8 cellular contexts compared by ENCODE assay signal in genomic region chr3:141368925-141369794, GRCh38. TPM values are rescaled to one million over a fixed set of nuclear protein-coding genes. Genes with fewer than 3 reads are reported as not detected.
DNase-seq lines count a peak whose midpoint lies in the region; ATAC-seq, FAIRE-seq and TF ChIP-seq lines count a peak whose summit lies in the region.

No MANE protein-coding gene starts in this region.

- H3K27me3 ChIP-seq in right atrium auricular region (no peaks in the 10 kb centered on the region), bronchial epithelial cell (ENCODE audit: control insufficient read depth, insufficient read depth, low read length) (no peaks in the 10 kb centered on the region), mucosa of rectum (ENCODE audit: control insufficient read depth in 2 of 2, insufficient read depth in 2 of 2, low read length in 2 of 2) (no peaks in the 10 kb centered on the region), aorta (ENCODE audit: control insufficient read depth in 1 of 2, insufficient read depth in 2 of 2, low read length in 1 of 2) (no peaks in the 10 kb centered on the region)

- TF ChIP-seq CTCF in right atrium auricular region (IDR thresholded peaks at IDR 0.05): no peak
- no peak for TF ChIP-seq CTCF in bronchial epithelial cell (IDR thresholded peaks at IDR 0.05; ENCODE audit: insufficient read depth, low read length, severe bottlenecking)

- intact Hi-C loops in cardiac septum (cut with DNase I): loop anchor here (1.0 to 10.0 kb wide), 5 partner anchors 33 to 196 kb away; no protein-coding TSS in a partner anchor
- intact Hi-C loops in aorta (cut with DNase I): loop anchor here (1.0 to 5.0 kb wide), 2 partner anchors 33 to 73 kb away; no protein-coding TSS in a partner anchor

- FAIRE-seq in bronchial epithelial cell (lab: Jason Lieb, UNC): no peak

- H3K36me3 ChIP-seq in right atrium auricular region (no peaks in the 10 kb centered on the region), bronchial epithelial cell (ENCODE audit: control insufficient read depth, insufficient read depth, low read length) (peaks cover 3% of the 10 kb centered on the region), mucosa of rectum (ENCODE audit: control insufficient read depth in 2 of 2, insufficient read depth in 2 of 2, low read length in 2 of 2) (no peaks in the 10 kb centered on the region), aorta (ENCODE audit: control insufficient read depth in 1 of 2, insufficient read depth in 2 of 2, low read length in 1 of 2) (no peaks in the 10 kb centered on the region)

- H3K9me3 ChIP-seq in right atrium auricular region (no peaks in the 10 kb centered on the region), mucosa of rectum (ENCODE audit: control insufficient read depth in 2 of 2, low read length in 2 of 2) (no peaks in the 10 kb centered on the region), aorta (ENCODE audit: control insufficient read depth, low read length) (no peaks in the 10 kb centered on the region)

- H3K4me1 ChIP-seq in right atrium auricular region: peaks cover 0 to 41% of the 10 kb centered on the region in 2 donors
- H3K4me1 ChIP-seq in mucosa of rectum (ENCODE audit: control insufficient read depth in 2 of 2, insufficient read depth in 2 of 2, low read length in 2 of 2): peaks cover 16 to 38% of the 10 kb centered on the region in 2 donors
- H3K4me1 ChIP-seq in aorta (ENCODE audit: control insufficient read depth in 1 of 2, insufficient read depth in 2 of 2, low read length in 2 of 2): peaks cover 0 to 1% of the 10 kb centered on the region in 2 donors

- ATAC-seq in aorta (ENCODE audit: low FRiP score): no peak
- ATAC-seq in GM18870 (IDR thresholded peaks at IDR 0.05; ENCODE audit: unreplicated experiment): no peak
- no peak for ATAC-seq in HG03196 (IDR thresholded peaks at IDR 0.05; ENCODE audit: unreplicated experiment)

- H3K27ac ChIP-seq in right atrium auricular region (peak overlapping the region; percentile 90 to 91), mucosa of rectum (ENCODE audit: low read depth in 2 of 2, low read length in 2 of 2) (peak overlapping the region; percentile 90 to 94), aorta (ENCODE audit: low read depth in 1 of 2, low read length in 2 of 2) (peak overlapping the region; percentile 72 to 74)

- peak overlapping the region; percentile 30 to 35 for H3K4me3 ChIP-seq in right atrium auricular region
- H3K4me3 ChIP-seq in bronchial epithelial cell (ENCODE audit: low read depth, low read length): peak overlapping the region; percentile 43
- H3K4me3 ChIP-seq in mucosa of rectum (ENCODE audit: low read length in 2 of 2): peak overlapping the region; percentile 49 to 56
- H3K4me3 ChIP-seq in aorta (ENCODE audit: low read length in 2 of 2): peak overlapping the region; percentile 50 to 55

- 18 to 22% methylated on average over 15 of the region's 15 CpGs for WGBS in aorta, 2 donors

- DNase-seq in right atrium auricular region (ENCODE audit: low spot score) (no peak), cardiac septum (ENCODE audit: low spot score) (no peak), bronchial epithelial cell (ENCODE audit: low read depth) (peak; percentile 82), aorta (no peak), GDM1 (lab: John Stamatoyannopoulos, UW) (no peak)

- peak overlapping the region; percentile 69 to 82 for H3K9ac ChIP-seq in mucosa of rectum (ENCODE audit: low read depth in 1 of 2, low read length in 2 of 2)

RNA-seq across cellular contexts. Expression of gene ZBTB38, which starts 0.9 kb away (rescaled TPM):
- total RNA-seq in right atrium auricular region (100 to 1,000 TPM; 120 to 127 TPM), cardiac septum (119 TPM), bronchial epithelial cell (59.0 and 61.2 TPM in 2 replicates), aorta (100 to 1,000 TPM; 132 to 139 TPM)
- polyA plus RNA-seq in aorta: 10 to 100 TPM; 21.2 to 35.8 TPM
